Comparison of ENCODE assay signal across 9 cellular contexts in genomic region chr11:62104816-62105610, GRCh38. TPM values are rescaled to one million over a fixed set of nuclear protein-coding genes. Genes with fewer than 3 reads are reported as not detected.
DNase-seq lines count a peak whose midpoint lies in the region; ATAC-seq and TF ChIP-seq lines count a peak whose summit lies in the region.
"Had no signal": no experiment of that assay in that cellular context is flagged by ENCODE, and none has a peak within 500 bp of the region (broad histone marks: within the 10 kb centered on the region; RNA-seq: fewer than 3 reads in every experiment).

No MANE protein-coding gene starts in this region.

- peaks cover 5% of the 10 kb centered on the region for H3K9me3 Mint-ChIP-seq in activated CD8-positive, alpha-beta T cell treated with anti-CD3 and anti-CD28 coated beads for 36 hours
- H3K9me3 Mint-ChIP-seq: naive B cell had no signal

- peak overlapping the region; percentile 82 for H3K27ac Mint-ChIP-seq in activated CD8-positive, alpha-beta T cell treated with anti-CD3 and anti-CD28 coated beads for 36 hours

- H3K4me1 ChIP-seq in rectal smooth muscle tissue (ENCODE audit: control insufficient read depth, insufficient read depth, low read length) = peaks cover 6% of the 10 kb centered on the region

- H3K27me3 Mint-ChIP-seq in activated CD8-positive, alpha-beta T cell treated with anti-CD3 and anti-CD28 coated beads for 36 hours = peaks cover 2% of the 10 kb centered on the region

- no peak for TF ChIP-seq CTCF in activated CD8-positive, alpha-beta T cell treated with anti-CD3 and anti-CD28 coated beads for 36 hours (IDR thresholded peaks at IDR 0.05)
- no peak for TF ChIP-seq CTCF in fibroblast of villous mesenchyme (IDR thresholded peaks at IDR 0.05; ENCODE audit: insufficient read depth, low read depth, low read length)
- TF ChIP-seq CTCF in RWPE1 (conservative IDR thresholded peaks at IDR 0.05; ENCODE audit: low read depth) = no peak

- POLR2A ChIA-PET in activated CD8-positive, alpha-beta T cell treated with anti-CD3 and anti-CD28 coated beads for 36 hours (lab: Charles Lee) = interaction anchor here (1.6 kb wide), 1 partner anchor 23 kb away, joined by 5 read pairs; no protein-coding TSS in a partner anchor
- POLR2A ChIA-PET in RWPE1 (lab: Yijun Ruan, JAX; ENCODE audit: low non-redundant PET) = no interaction called here

- H3K36me3 ChIP-seq in rectal smooth muscle tissue (ENCODE audit: control insufficient read depth, insufficient read depth, low read length) = no peaks in the 10 kb centered on the region

- intact Hi-C loops in activated CD8-positive, alpha-beta T cell treated with anti-CD3 and anti-CD28 coated beads for 36 hours (cut with micrococcal nuclease) = loop anchor here (5.0 kb wide), 1 partner anchor 208 kb away; no protein-coding TSS in a partner anchor

- DNase-seq in COLO829 (ENCODE audit: low spot score) (peak; percentile 64), fibroblast of villous mesenchyme (ENCODE audit: low read depth) (peak; percentile 92), NCI-H1417 (lab: John Stamatoyannopoulos, UW) (no peak), RWPE1 (ENCODE audit: low spot score) (no peak)
- peak; percentile 42 for DNase-seq in activated CD8-positive, alpha-beta T cell treated with anti-CD3 and anti-CD28 coated beads for 36 hours
- DNase-seq: naive B cell had no signal

- no peak overlapping the region for H3K9ac ChIP-seq in rectal smooth muscle tissue (ENCODE audit: low read length)

- ATAC-seq in activated CD8-positive, alpha-beta T cell treated with anti-CD3 and anti-CD28 coated beads for 36 hours = peak; percentile 89
- no peak for ATAC-seq in HG03108 (IDR thresholded peaks at IDR 0.05; ENCODE audit: unreplicated experiment)
- ATAC-seq in HG02970 (IDR thresholded peaks at IDR 0.05; ENCODE audit: low FRiP score, unreplicated experiment) = no peak

- CTCF ChIA-PET in activated CD8-positive, alpha-beta T cell treated with anti-CD3 and anti-CD28 coated beads for 36 hours (lab: Charles Lee) = interaction anchor here (6.6 to 8.4 kb wide), 2 partner anchors 21 to 207 kb away, joined by 152 to 162 read pairs; no protein-coding TSS in a partner anchor
- CTCF ChIA-PET in RWPE1 (lab: Yijun Ruan, JAX) = interaction anchor here (0.6 kb wide), 1 partner anchor 358 kb away, joined by 3 read pairs; no protein-coding TSS in a partner anchor

- H3K4me1 Mint-ChIP-seq in activated CD8-positive, alpha-beta T cell treated with anti-CD3 and anti-CD28 coated beads for 36 hours (ENCODE audit: low read depth) = peaks cover 15% of the 10 kb centered on the region

- peak overlapping the region; percentile 44 for H3K4me3 Mint-ChIP-seq in activated CD8-positive, alpha-beta T cell treated with anti-CD3 and anti-CD28 coated beads for 36 hours

- H3K4me3 ChIP-seq in fibroblast of villous mesenchyme (ENCODE audit: low read depth, low read length) (peak overlapping the region; percentile 25), rectal smooth muscle tissue (ENCODE audit: low read length) (peak overlapping the region; percentile 51)

- H3K27me3 ChIP-seq in rectal smooth muscle tissue (ENCODE audit: control insufficient read depth, insufficient read depth, low read length) = no peaks in the 10 kb centered on the region

- no peaks in the 10 kb centered on the region for H3K36me3 Mint-ChIP-seq in activated CD8-positive, alpha-beta T cell treated with anti-CD3 and anti-CD28 coated beads for 36 hours (ENCODE audit: low read depth)
- H3K36me3 Mint-ChIP-seq: naive B cell had no signal

- peak overlapping the region; percentile 79 for H3K27ac ChIP-seq in rectal smooth muscle tissue (ENCODE audit: low read depth, low read length)
- no peak overlapping the region for H3K27ac ChIP-seq in RWPE1

RNA-seq across cellular contexts. Expression of gene INCENP, which starts 18.8 kb away (rescaled TPM):
- 100 to 1,000 TPM; 126 to 130 TPM for total RNA-seq in activated CD8-positive, alpha-beta T cell treated with anti-CD3 and anti-CD28 coated beads for 36 hours
- total RNA-seq in fibroblast of villous mesenchyme = 26.7 and 39.3 TPM in 2 replicates

Comparison
In these comparisons a context has a peak if more than half of its experiments do, and no peak if none do; other contexts are left out.
1. DNase-seq: peak in COLO829 (single experiment), activated CD8-positive, alpha-beta T cell treated with anti-CD3 and anti-CD28 coated beads for 36 hours (single experiment) and fibroblast of villous mesenchyme (single experiment); none in NCI-H1417 (0 of 3) and RWPE1 (single experiment).